In the genomic region with DNA sequence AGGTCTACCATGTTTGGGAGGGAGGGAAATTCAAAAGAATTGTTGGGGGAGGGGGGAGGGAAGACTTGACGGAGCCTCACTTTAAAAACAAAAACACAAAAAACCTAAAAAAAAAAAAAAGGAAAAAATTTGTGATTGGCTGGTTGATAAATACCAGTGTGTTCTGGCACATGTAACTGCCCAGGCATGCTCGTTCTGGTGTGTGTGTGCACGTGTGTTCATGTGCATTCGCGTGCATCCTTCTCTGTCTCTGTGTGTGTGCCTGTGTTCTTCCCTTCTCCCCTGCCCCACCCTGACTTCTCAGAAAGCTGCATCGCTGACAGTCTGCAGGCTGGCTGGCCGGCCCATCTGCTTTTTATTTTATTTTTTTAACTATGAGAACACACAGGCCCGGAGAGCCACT, we compare ENCODE assay signal across 14 cellular contexts. TPM values are rescaled to one million over a fixed set of nuclear protein-coding genes. Genes with fewer than 3 reads are reported as not detected.
DNase-seq lines count a peak whose midpoint lies in the region; ATAC-seq and TF ChIP-seq lines count a peak whose summit lies in the region.
"Had no signal": no experiment of that assay in that cellular context is flagged by ENCODE, and none has a peak within 500 bp of the region (broad histone marks: within the 10 kb centered on the region; RNA-seq: fewer than 3 reads in every experiment).

No MANE protein-coding gene starts in this region.

- no peaks in the 10 kb centered on the region for H3K9me3 ChIP-seq in CD8-positive, alpha-beta T cell (ENCODE audit: low read length)
- H3K9me3 ChIP-seq in Panc1 (ENCODE audit: control insufficient read depth, insufficient read depth, low read depth, low read length), result no peaks in the 10 kb centered on the region
- H3K9me3 ChIP-seq: breast epithelium, thoracic aorta had no signal

- no peaks in the 10 kb centered on the region for H3K27me3 Mint-ChIP-seq in CD8-positive, alpha-beta T cell (ENCODE audit: low read depth)
- no peaks in the 10 kb centered on the region for H3K27me3 Mint-ChIP-seq in activated naive CD8-positive, alpha-beta T cell treated with anti-CD3 and anti-CD28 coated beads, Interleukin-2, amount 50 U/mL, for 24 hours
- H3K27me3 Mint-ChIP-seq in natural killer cell treated with Interleukin-12 subunit alpha and Interleukin-12 subunit beta and Interleukin-15 and Interleukin-18, amount 100 ng/mL, for 72 hours, result no peaks in the 10 kb centered on the region

- H3K4me1 Mint-ChIP-seq in CD8-positive, alpha-beta T cell (ENCODE audit: low read depth), result peaks cover 79% of the 10 kb centered on the region
- H3K4me1 Mint-ChIP-seq in activated naive CD8-positive, alpha-beta T cell treated with anti-CD3 and anti-CD28 coated beads, Interleukin-2, amount 50 U/mL, for 24 hours, result peaks cover 75% of the 10 kb centered on the region
- peaks cover 17 to 27% of the 10 kb centered on the region in 2 donors for H3K4me1 Mint-ChIP-seq in natural killer cell treated with Interleukin-12 subunit alpha and Interleukin-12 subunit beta and Interleukin-15 and Interleukin-18, amount 100 ng/mL, for 72 hours (ENCODE audit: low read depth in 2 of 2)

- intact Hi-C loops in CD8-positive, alpha-beta T cell (cut with DNase I, micrococcal nuclease), result loop anchor here (1.0 to 10.0 kb wide), 4 partner anchors 13 to 419 kb away; a partner anchor contains a TSS
- intact Hi-C loops in Panc1 (cut with micrococcal nuclease; ENCODE audit: unreplicated experiment), result no loop called here

- in situ Hi-C loops in Panc1 (cut with HindIII; ENCODE audit: low pct_unique_long_range_greater_than_20kb, low sequenced_read_pairs), result no loop called here

- TSS peak; percentile 74 for BruUV-seq in Panc1 (replicated peaks; lab: Mats Ljungman, UMichigan)

- no peak overlapping the region for H3K4me3 ChIP-seq in CD8-positive, alpha-beta T cell (ENCODE audit: low read depth, low read length)
- no peak overlapping the region for H3K4me3 ChIP-seq in Panc1 (ENCODE audit: low read depth in 2 of 2, low read length in 2 of 2)
- H3K4me3 ChIP-seq: breast epithelium, thoracic aorta had no signal

- ATAC-seq in CD8-positive, alpha-beta T cell, result no peak
- ATAC-seq in Panc1 (no peak), GM21576 (IDR thresholded peaks at IDR 0.05; ENCODE audit: unreplicated experiment) (no peak), left lobe of liver (no peak)
- no peak for ATAC-seq in activated naive CD8-positive, alpha-beta T cell treated with anti-CD3 and anti-CD28 coated beads, Interleukin-2, amount 50 U/mL, for 24 hours
- ATAC-seq in natural killer cell treated with Interleukin-12 subunit alpha and Interleukin-12 subunit beta and Interleukin-15 and Interleukin-18, amount 100 ng/mL, for 72 hours, result no peak

- H3K36me3 ChIP-seq in CD8-positive, alpha-beta T cell (ENCODE audit: insufficient read depth, low read length), result peaks cover 28% of the 10 kb centered on the region
- peaks cover 2% of the 10 kb centered on the region; the same call in 1 of the 2 replicates for H3K36me3 ChIP-seq in Panc1 (ENCODE audit: control insufficient read depth, insufficient read depth, low read length)
- H3K36me3 ChIP-seq: breast epithelium had no signal

- H3K27ac ChIP-seq in CD8-positive, alpha-beta T cell (ENCODE audit: low read depth, low read length), result peak overlapping the region; percentile 67
- no peak overlapping the region for H3K27ac ChIP-seq in Panc1 (ENCODE audit: low read length)
- H3K27ac ChIP-seq: breast epithelium, thoracic aorta had no signal

- peaks cover 67% of the 10 kb centered on the region for H3K4me1 ChIP-seq in CD8-positive, alpha-beta T cell (ENCODE audit: insufficient read depth, low read length)
- H3K4me1 ChIP-seq in Panc1 (ENCODE audit: control insufficient read depth, insufficient read depth, low read length), result no peaks in the 10 kb centered on the region
- H3K4me1 ChIP-seq: breast epithelium had no signal

- TF ChIP-seq CTCF in CD8-positive, alpha-beta T cell (IDR thresholded peaks at IDR 0.05), result no peak
- TF ChIP-seq CTCF in Panc1 (IDR thresholded peaks at IDR 0.05), result no peak

- no peaks in the 10 kb centered on the region for H3K9me3 Mint-ChIP-seq in CD8-positive, alpha-beta T cell
- H3K9me3 Mint-ChIP-seq in activated naive CD8-positive, alpha-beta T cell treated with anti-CD3 and anti-CD28 coated beads, Interleukin-2, amount 50 U/mL, for 24 hours, result no peaks in the 10 kb centered on the region
- H3K9me3 Mint-ChIP-seq in natural killer cell treated with Interleukin-12 subunit alpha and Interleukin-12 subunit beta and Interleukin-15 and Interleukin-18, amount 100 ng/mL, for 72 hours, result no peaks in the 10 kb centered on the region

- DNase-seq in CD8-positive, alpha-beta T cell, result peak in 3 of 7 experiments; percentile 16 to 62 (median 33)
- DNase-seq in Panc1 (ENCODE audit: low read depth, low spot score) (no peak), Ammon's horn (ENCODE audit: low spot score) (no peak), left lobe of liver (ENCODE audit: low spot score) (no peak), kidney tubule cell (ENCODE audit: low spot score) (no peak)
- peak; percentile 20 for DNase-seq in activated naive CD8-positive, alpha-beta T cell treated with anti-CD3 and anti-CD28 coated beads, Interleukin-2, amount 50 U/mL, for 24 hours
- DNase-seq in natural killer cell treated with Interleukin-12 subunit alpha and Interleukin-12 subunit beta and Interleukin-15 and Interleukin-18, amount 100 ng/mL, for 72 hours (ENCODE audit: low spot score), result no peak
- DNase-seq: COR-L47, NCI-H226, nucleus accumbens, Right ventricle myocardium superior had no signal

- no peaks in the 10 kb centered on the region for H3K27me3 ChIP-seq in CD8-positive, alpha-beta T cell (ENCODE audit: insufficient read depth, low read length)
- no peaks in the 10 kb centered on the region for H3K27me3 ChIP-seq in Panc1 (ENCODE audit: control insufficient read depth, insufficient read depth, low read length)
- H3K27me3 ChIP-seq: breast epithelium had no signal

- H3K4me3 Mint-ChIP-seq in CD8-positive, alpha-beta T cell, result peak overlapping the region; percentile 70
- peak overlapping the region; percentile 76 for H3K4me3 Mint-ChIP-seq in activated naive CD8-positive, alpha-beta T cell treated with anti-CD3 and anti-CD28 coated beads, Interleukin-2, amount 50 U/mL, for 24 hours
- peak overlapping the region; percentile 67 for H3K4me3 Mint-ChIP-seq in natural killer cell treated with Interleukin-12 subunit alpha and Interleukin-12 subunit beta and Interleukin-15 and Interleukin-18, amount 100 ng/mL, for 72 hours

- POLR2A ChIA-PET in CD8-positive, alpha-beta T cell (lab: Charles Lee), result interaction anchor here (0.6 to 3.8 kb wide), 11 partner anchors 9 to 1907 kb away, joined by 3 to 33 read pairs (median 4); a partner anchor contains a TSS
- POLR2A ChIA-PET in Panc1 (lab: Charles Lee), result no interaction called here

- peak overlapping the region; percentile 98 for H3K27ac Mint-ChIP-seq in CD8-positive, alpha-beta T cell
- peak overlapping the region; percentile 89 for H3K27ac Mint-ChIP-seq in activated naive CD8-positive, alpha-beta T cell treated with anti-CD3 and anti-CD28 coated beads, Interleukin-2, amount 50 U/mL, for 24 hours
- H3K27ac Mint-ChIP-seq in natural killer cell treated with Interleukin-12 subunit alpha and Interleukin-12 subunit beta and Interleukin-15 and Interleukin-18, amount 100 ng/mL, for 72 hours, result peak overlapping the region; percentile 74 to 81

- CTCF ChIA-PET in CD8-positive, alpha-beta T cell (lab: Charles Lee), result interaction anchor here (0.7 to 3.4 kb wide), 5 partner anchors 24 to 160 kb away, joined by 3 to 28 read pairs (median 3); a partner anchor contains a TSS
- CTCF ChIA-PET in Panc1 (lab: Charles Lee), result no interaction called here

- peaks cover 51% of the 10 kb centered on the region for H3K36me3 Mint-ChIP-seq in CD8-positive, alpha-beta T cell
- peaks cover 23% of the 10 kb centered on the region for H3K36me3 Mint-ChIP-seq in activated naive CD8-positive, alpha-beta T cell treated with anti-CD3 and anti-CD28 coated beads, Interleukin-2, amount 50 U/mL, for 24 hours (ENCODE audit: low read depth)
- peaks cover 4% of the 10 kb centered on the region for H3K36me3 Mint-ChIP-seq in natural killer cell treated with Interleukin-12 subunit alpha and Interleukin-12 subunit beta and Interleukin-15 and Interleukin-18, amount 100 ng/mL, for 72 hours

RNA-seq across cellular contexts. Expression of a gene that starts 22.6 kb away (rescaled TPM):
- total RNA-seq in CD8-positive, alpha-beta T cell, result 10 to 100 TPM; 61.8 to 68.7 TPM
- 107 TPM for total RNA-seq in Panc1 (2021; ENCODE audit: unreplicated experiment)
- 94.3 TPM for polyA plus RNA-seq in Panc1 (2012; ENCODE audit: insufficient read length)
- total RNA-seq in natural killer cell treated with Interleukin-12 subunit alpha and Interleukin-12 subunit beta and Interleukin-15 and Interleukin-18, amount 100 ng/mL, for 72 hours, result 100 to 1,000 TPM in 1 of 2 donors, 10 to 100 TPM in 1; 87.1 to 103 TPM
- total RNA-seq in left lobe of liver, result 19.0 TPM

RNA-seq across cellular contexts. Expression of a gene that starts 46.7 kb away (rescaled TPM):
- total RNA-seq in CD8-positive, alpha-beta T cell, result 10 to 100 TPM; 74.0 to 80.1 TPM
- total RNA-seq in Panc1 (2021; ENCODE audit: unreplicated experiment), result 49.4 TPM
- 72.9 TPM for polyA plus RNA-seq in Panc1 (2012; ENCODE audit: insufficient read length)
- total RNA-seq in natural killer cell treated with Interleukin-12 subunit alpha and Interleukin-12 subunit beta and Interleukin-15 and Interleukin-18, amount 100 ng/mL, for 72 hours, result 10 to 100 TPM; 59.2 to 74.7 TPM
- 31.4 TPM for total RNA-seq in left lobe of liver
